ENCODE assay signal across 16 cellular contexts in genomic region chr22:23011105-23011674, GRCh38. TPM values are rescaled to one million over a fixed set of nuclear protein-coding genes. Genes with fewer than 3 reads are reported as not detected.
DNase-seq lines count a peak whose midpoint lies in the region; ATAC-seq and TF ChIP-seq lines count a peak whose summit lies in the region.
"Had no signal": no experiment of that assay in that cellular context is flagged by ENCODE, and none has a peak within 500 bp of the region (broad histone marks: within the 10 kb centered on the region; RNA-seq: fewer than 3 reads in every experiment).

No MANE protein-coding gene starts in this region.

- H4K20me1 ChIP-seq in osteoblast (ENCODE audit: insufficient read depth, low read length) = no peaks in the 10 kb centered on the region

- no peak overlapping the region for H3K4me3 ChIP-seq in osteoblast (ENCODE audit: insufficient read depth, low read length)
- H3K4me3 ChIP-seq: HAP-1 had no signal

- H3K27me3 ChIP-seq in osteoblast (ENCODE audit: insufficient read depth, low read length) = no peaks in the 10 kb centered on the region

- no peak overlapping the region for H3K4me3 Mint-ChIP-seq in stimulated activated naive CD8-positive, alpha-beta T cell treated with anti-CD3 and anti-CD28 coated beads, Interleukin-15, Interleukin-2, amounts not matched to agents 100 ng/mL and 50 ng/mL, for 24 hours
- H3K4me3 Mint-ChIP-seq in T-helper 17 cell = no peak overlapping the region
- H3K4me3 Mint-ChIP-seq: CD4-positive, alpha-beta memory T cell; HFFc6 had no signal

- H3K4me1 Mint-ChIP-seq in stimulated activated naive CD8-positive, alpha-beta T cell treated with anti-CD3 and anti-CD28 coated beads, Interleukin-15, Interleukin-2, amounts not matched to agents 100 ng/mL and 50 ng/mL, for 24 hours (ENCODE audit: low read depth) = peaks cover 31% of the 10 kb centered on the region
- peaks cover 6% of the 10 kb centered on the region for H3K4me1 Mint-ChIP-seq in T-helper 17 cell

- H3K4me2 ChIP-seq in osteoblast (ENCODE audit: insufficient read depth, low read length) = no peak overlapping the region

- no peaks in the 10 kb centered on the region for H3K36me3 Mint-ChIP-seq in stimulated activated naive CD8-positive, alpha-beta T cell treated with anti-CD3 and anti-CD28 coated beads, Interleukin-15, Interleukin-2, amounts not matched to agents 100 ng/mL and 50 ng/mL, for 24 hours (ENCODE audit: low read depth)
- H3K36me3 Mint-ChIP-seq in T-helper 17 cell (ENCODE audit: low read depth) = no peaks in the 10 kb centered on the region
- H3K36me3 Mint-ChIP-seq: CD4-positive, alpha-beta memory T cell had no signal

- no peak overlapping the region for H3K27ac ChIP-seq in osteoblast (ENCODE audit: low read depth, low read length)

- peaks cover 61% of the 10 kb centered on the region for H3K27me3 Mint-ChIP-seq in stimulated activated naive CD8-positive, alpha-beta T cell treated with anti-CD3 and anti-CD28 coated beads, Interleukin-15, Interleukin-2, amounts not matched to agents 100 ng/mL and 50 ng/mL, for 24 hours
- H3K27me3 Mint-ChIP-seq in T-helper 17 cell = peaks cover 21% of the 10 kb centered on the region

- H3K9me3 Mint-ChIP-seq in stimulated activated naive CD8-positive, alpha-beta T cell treated with anti-CD3 and anti-CD28 coated beads, Interleukin-15, Interleukin-2, amounts not matched to agents 100 ng/mL and 50 ng/mL, for 24 hours = no peaks in the 10 kb centered on the region
- H3K9me3 Mint-ChIP-seq: CD4-positive, alpha-beta memory T cell had no signal

- H3K36me3 ChIP-seq in osteoblast (ENCODE audit: insufficient read depth, low read length) = no peaks in the 10 kb centered on the region
- H3K36me3 ChIP-seq: HAP-1 had no signal

- no peaks in the 10 kb centered on the region for H3K9me3 ChIP-seq in T-helper 17 cell (ENCODE audit: control insufficient read depth, low read length, poor library complexity, severe bottlenecking)
- no peaks in the 10 kb centered on the region for H3K9me3 ChIP-seq in osteoblast (ENCODE audit: low read depth, low read length)
- H3K9me3 ChIP-seq: HAP-1 had no signal

- intact Hi-C loops in left colon (cut with DNase I, micrococcal nuclease) = no loop called here

- DNase-seq in stimulated activated naive CD8-positive, alpha-beta T cell treated with anti-CD3 and anti-CD28 coated beads, Interleukin-15, Interleukin-2, amounts not matched to agents 100 U/mL and 50 U/mL, for 24 hours = no peak
- DNase-seq in T-helper 17 cell = no peak
- peak; percentile 62 for DNase-seq in osteoblast (ENCODE audit: insufficient read length, low spot score, missing footprints)
- no peak for DNase-seq in left colon
- DNase-seq: C1 segment of cervical spinal cord, Calu3, COR-L47, DMS53, DMS79 treated with DMSO at 0.1 percent for 48 hours, GF-D8, GOT3, HFFc6 had no signal

- ATAC-seq in stimulated activated naive CD8-positive, alpha-beta T cell treated with anti-CD3 and anti-CD28 coated beads, Interleukin-15, Interleukin-2, amounts not matched to agents 100 U/mL and 50 U/mL, for 24 hours = no peak
- ATAC-seq in T-helper 17 cell (no peak), GM18519 (IDR thresholded peaks at IDR 0.05; ENCODE audit: low FRiP score, unreplicated experiment) (no peak), left colon (no peak)

- no peaks in the 10 kb centered on the region for H3K4me1 ChIP-seq in osteoblast (ENCODE audit: insufficient read depth, low read length)
- H3K4me1 ChIP-seq: HAP-1 had no signal

- no peak overlapping the region for H2AFZ ChIP-seq in osteoblast (ENCODE audit: low read length)

- H3K79me2 ChIP-seq in osteoblast (ENCODE audit: insufficient read depth, low read length) = no peaks in the 10 kb centered on the region

- H3K27ac Mint-ChIP-seq in stimulated activated naive CD8-positive, alpha-beta T cell treated with anti-CD3 and anti-CD28 coated beads, Interleukin-15, Interleukin-2, amounts not matched to agents 100 ng/mL and 50 ng/mL, for 24 hours = peak overlapping the region; percentile 45
- peak overlapping the region; percentile 67 for H3K27ac Mint-ChIP-seq in T-helper 17 cell
- H3K27ac Mint-ChIP-seq: CD4-positive, alpha-beta memory T cell; HFFc6 had no signal

- no peak for TF ChIP-seq CTCF in osteoblast (IDR thresholded peaks at IDR 0.05; ENCODE audit: extremely low read depth, low read depth, low read length)

RNA-seq across cellular contexts. Expression of gene GNAZ, which starts 59.1 kb away (rescaled TPM):
- 10 to 100 TPM in 1 of 2 donors, 1 to 10 TPM in 1; 1.4 to 44.1 TPM for total RNA-seq in T-helper 17 cell
- 0.29 and 0.72 TPM in 2 replicates for total RNA-seq in osteoblast
- total RNA-seq in left colon = 1 to 10 TPM; 1.0 to 2.9 TPM
